9 cellular contexts compared by ENCODE assay signal in the genomic region with DNA sequence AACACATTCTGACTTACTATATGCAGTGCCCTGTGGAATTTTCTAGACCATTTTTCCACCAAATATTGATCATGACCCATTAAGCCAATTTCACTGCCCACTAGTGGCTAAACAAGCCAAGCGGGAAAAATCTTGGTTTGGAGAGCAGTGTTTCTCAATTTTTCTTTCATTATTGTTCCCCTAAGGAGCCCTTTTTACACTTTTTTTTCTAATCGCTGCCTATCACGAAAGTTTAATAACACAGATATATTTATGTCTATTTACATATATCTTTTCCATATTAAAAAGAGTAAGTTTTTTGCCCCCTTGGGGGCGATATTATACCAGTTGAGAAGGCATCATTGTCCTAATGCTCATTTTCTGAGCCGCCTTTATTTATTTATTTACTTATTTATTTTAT. TPM values are rescaled to one million over a fixed set of nuclear protein-coding genes. Genes with fewer than 3 reads are reported as not detected.
DNase-seq lines count a peak whose midpoint lies in the region; ATAC-seq and TF ChIP-seq lines count a peak whose summit lies in the region.
"Had no signal": no experiment of that assay in that cellular context is flagged by ENCODE, and none has a peak within 500 bp of the region (broad histone marks: within the 10 kb centered on the region; RNA-seq: fewer than 3 reads in every experiment).

No MANE protein-coding gene starts in this region.

- no peaks in the 10 kb centered on the region for H3K36me3 Mint-ChIP-seq in CD4-positive, CD25-positive, alpha-beta regulatory T cell
- no peaks in the 10 kb centered on the region for H3K36me3 Mint-ChIP-seq in mesothelial cell of epicardium

- no peaks in the 10 kb centered on the region for H3K9me3 ChIP-seq in CD4-positive, CD25-positive, alpha-beta regulatory T cell (ENCODE audit: control insufficient read depth in 2 of 2, low read length in 2 of 2)

- H3K4me3 Mint-ChIP-seq in CD4-positive, CD25-positive, alpha-beta regulatory T cell: no peak overlapping the region
- no peak overlapping the region for H3K4me3 Mint-ChIP-seq in mesothelial cell of epicardium
- no peak overlapping the region for H3K4me3 Mint-ChIP-seq in stimulated activated naive CD8-positive, alpha-beta T cell treated with anti-CD3 and anti-CD28 coated beads, Interleukin-15, amount 100 ng/mL, for 72 hours

- peaks cover 12% of the 10 kb centered on the region for H3K27me3 Mint-ChIP-seq in CD4-positive, CD25-positive, alpha-beta regulatory T cell
- H3K27me3 Mint-ChIP-seq in mesothelial cell of epicardium (ENCODE audit: low read depth): peaks cover 19% of the 10 kb centered on the region
- no peaks in the 10 kb centered on the region for H3K27me3 Mint-ChIP-seq in stimulated activated naive CD8-positive, alpha-beta T cell treated with anti-CD3 and anti-CD28 coated beads, Interleukin-15, amount 100 ng/mL, for 72 hours

- in situ Hi-C loops in brain microvascular endothelial cell (cut with HindIII; ENCODE audit: low pct_ligation_motif_present, low sequenced_read_pairs): no loop called here

- peak in 2 of 3 donors; percentile 39 to 43 for DNase-seq in CD4-positive, CD25-positive, alpha-beta regulatory T cell
- DNase-seq in HT-29 (ENCODE audit: low spot score) (peak; percentile 62), brain microvascular endothelial cell (no peak), mesothelial cell of epicardium (ENCODE audit: low spot score in 2 of 2, unreplicated experiment in 2 of 2) (no peak), ureter (ENCODE audit: low spot score) (no peak), 8988T (no peak), GF-D8 (lab: John Stamatoyannopoulos, UW) (no peak)
- no peak for DNase-seq in stimulated activated naive CD8-positive, alpha-beta T cell treated with anti-CD3 and anti-CD28 coated beads, Interleukin-15, amount 100 ng/mL, for 72 hours
- DNase-seq: activated CD8-positive, alpha-beta memory T cell treated with anti-CD3 and anti-CD28 coated beads for 24 hours had no signal

- H3K4me1 ChIP-seq in CD4-positive, CD25-positive, alpha-beta regulatory T cell (ENCODE audit: control insufficient read depth, insufficient read depth, low read length, poor library complexity, severe bottlenecking): no peaks in the 10 kb centered on the region

- no peaks in the 10 kb centered on the region for H3K27me3 ChIP-seq in CD4-positive, CD25-positive, alpha-beta regulatory T cell (ENCODE audit: control insufficient read depth, insufficient read depth, low read length)
- no peaks in the 10 kb centered on the region for H3K27me3 ChIP-seq in brain microvascular endothelial cell (replicated peaks)

- ATAC-seq in CD4-positive, CD25-positive, alpha-beta regulatory T cell (ENCODE audit: low read depth in 2 of 2): no peak
- ATAC-seq in stimulated activated naive CD8-positive, alpha-beta T cell treated with anti-CD3 and anti-CD28 coated beads, Interleukin-15, amount 100 ng/mL, for 72 hours: no peak

- no peak overlapping the region for H3K4me3 ChIP-seq in CD4-positive, CD25-positive, alpha-beta regulatory T cell (ENCODE audit: low read depth, low read length)
- no peak overlapping the region for H3K4me3 ChIP-seq in brain microvascular endothelial cell (ENCODE audit: low read depth, low read length)

- no peaks in the 10 kb centered on the region for H3K36me3 ChIP-seq in CD4-positive, CD25-positive, alpha-beta regulatory T cell (ENCODE audit: control insufficient read depth, insufficient read depth, low read length)
- H3K36me3 ChIP-seq in brain microvascular endothelial cell (replicated peaks): no peaks in the 10 kb centered on the region

- TF ChIP-seq CTCF in brain microvascular endothelial cell (IDR thresholded peaks at IDR 0.05; ENCODE audit: low read depth, low read length, missing control alignments) (peak; percentile 33), mesothelial cell of epicardium (IDR thresholded peaks at IDR 0.05; ENCODE audit: unreplicated experiment) (peak; percentile 60)

- no peak overlapping the region for H3K27ac Mint-ChIP-seq in CD4-positive, CD25-positive, alpha-beta regulatory T cell
- H3K27ac Mint-ChIP-seq in mesothelial cell of epicardium: no peak overlapping the region
- H3K27ac Mint-ChIP-seq in stimulated activated naive CD8-positive, alpha-beta T cell treated with anti-CD3 and anti-CD28 coated beads, Interleukin-15, amount 100 ng/mL, for 72 hours: no peak overlapping the region

- H3K4me1 Mint-ChIP-seq in CD4-positive, CD25-positive, alpha-beta regulatory T cell: no peaks in the 10 kb centered on the region
- no peaks in the 10 kb centered on the region for H3K4me1 Mint-ChIP-seq in mesothelial cell of epicardium
- H3K4me1 Mint-ChIP-seq in stimulated activated naive CD8-positive, alpha-beta T cell treated with anti-CD3 and anti-CD28 coated beads, Interleukin-15, amount 100 ng/mL, for 72 hours: no peaks in the 10 kb centered on the region

- peaks cover 0 to 1% (median 0%) of the 10 kb centered on the region in 7 donors for H3K9me3 Mint-ChIP-seq in CD4-positive, CD25-positive, alpha-beta regulatory T cell
- H3K9me3 Mint-ChIP-seq in mesothelial cell of epicardium: no peaks in the 10 kb centered on the region
- no peaks in the 10 kb centered on the region for H3K9me3 Mint-ChIP-seq in stimulated activated naive CD8-positive, alpha-beta T cell treated with anti-CD3 and anti-CD28 coated beads, Interleukin-15, amount 100 ng/mL, for 72 hours

- no peak overlapping the region for H3K27ac ChIP-seq in CD4-positive, CD25-positive, alpha-beta regulatory T cell (ENCODE audit: insufficient read depth, low read length, poor library complexity, severe bottlenecking)
- H3K27ac ChIP-seq in brain microvascular endothelial cell: no peak overlapping the region

RNA-seq across cellular contexts. Expression of a gene that starts 10.8 kb away (rescaled TPM):
- total RNA-seq in CD4-positive, CD25-positive, alpha-beta regulatory T cell: not detected
- polyA plus RNA-seq in CD4-positive, CD25-positive, alpha-beta regulatory T cell: not detected
- total RNA-seq in HT-29 (2014; rRNA removed; shearing (Covaris generic)): 0.79 TPM in 1 of 2 replicates, not detected in the other
- total RNA-seq in mesothelial cell of epicardium (0.55 to 1.1 TPM (median 0.72 TPM) in 3 replicates), ureter (not detected)

RNA-seq across cellular contexts. Expression of a gene that starts 18.8 kb away (rescaled TPM):
- not detected for total RNA-seq in CD4-positive, CD25-positive, alpha-beta regulatory T cell
- not detected for polyA plus RNA-seq in CD4-positive, CD25-positive, alpha-beta regulatory T cell
- total RNA-seq in HT-29 (2014; rRNA removed; shearing (Covaris generic)): not detected in 2 replicates
- total RNA-seq in mesothelial cell of epicardium: not detected in 3 replicates
- not detected for total RNA-seq in ureter

RNA-seq across cellular contexts. Expression of a gene that starts 23.7 kb away (rescaled TPM):
- total RNA-seq in CD4-positive, CD25-positive, alpha-beta regulatory T cell: 430 TPM
- polyA plus RNA-seq in CD4-positive, CD25-positive, alpha-beta regulatory T cell: 1,000 to 10,000 TPM; 1,129 to 1,243 (median 1,151) TPM
- 1,983 and 2,051 TPM in 2 replicates for total RNA-seq in HT-29 (2014; rRNA removed; shearing (Covaris generic))
- total RNA-seq in mesothelial cell of epicardium: 613 to 624 TPM (median 618 TPM) in 3 replicates
- 1,279 TPM for total RNA-seq in ureter

RNA-seq across cellular contexts. Expression of a gene that starts 31.0 kb away (rescaled TPM):
- not detected for total RNA-seq in CD4-positive, CD25-positive, alpha-beta regulatory T cell
- polyA plus RNA-seq in CD4-positive, CD25-positive, alpha-beta regulatory T cell: not detected
- 0.89 TPM in 1 of 2 replicates, not detected in the other for total RNA-seq in HT-29 (2014; rRNA removed; shearing (Covaris generic))
- total RNA-seq in mesothelial cell of epicardium (5.3 to 6.4 TPM (median 5.7 TPM) in 3 replicates), ureter (3.1 TPM)

RNA-seq across cellular contexts. Expression of a gene that starts 34.0 kb away (rescaled TPM):
- 97.0 TPM for total RNA-seq in CD4-positive, CD25-positive, alpha-beta regulatory T cell
- polyA plus RNA-seq in CD4-positive, CD25-positive, alpha-beta regulatory T cell: 100 to 1,000 TPM; 232 to 289 (median 262) TPM
- total RNA-seq in HT-29 (2014; rRNA removed; shearing (Covaris generic)): 215 and 226 TPM in 2 replicates
- 102 to 107 TPM (median 105 TPM) in 3 replicates for total RNA-seq in mesothelial cell of epicardium
- 88.9 TPM for total RNA-seq in ureter

Comparison
In these comparisons a context has a peak if more than half of its experiments do, and no peak if none do; other contexts are left out.
1. DNase-seq: peak in CD4-positive, CD25-positive, alpha-beta regulatory T cell (2 of 3) and HT-29 (single experiment); none in brain microvascular endothelial cell (single experiment), mesothelial cell of epicardium (0 of 2), ureter (single experiment), stimulated activated naive CD8-positive, alpha-beta T cell treated with anti-CD3 and anti-CD28 coated beads, Interleukin-15, amount 100 ng/mL, for 72 hours (0 of 2), 8988T (single experiment) and GF-D8 (single experiment).